ENCODE assay signal across 8 cellular contexts in genomic region chr3:72144773-72145505, GRCh38.
A peak's percentile ranks its signal among the peaks of the same experiment; 100 is the strongest.
DNase-seq lines count a peak whose midpoint lies in the region; ATAC-seq and TF ChIP-seq lines count a peak whose summit lies in the region.
"Had no signal": no experiment of that assay in that cellular context is flagged by ENCODE, and none has a peak within 500 bp of the region (broad histone marks: within the 10 kb centered on the region; RNA-seq: fewer than 3 reads in every experiment).

No MANE protein-coding gene starts in this region.

- no peak overlapping the region for H2AFZ ChIP-seq in smooth muscle cell (ENCODE audit: low read depth)

- H3K27me3 Mint-ChIP-seq in activated T-helper 2 cell treated with anti-CD3 and anti-CD28 coated beads, Interferon-gamma antibody, Interleukin-2, Interleukin-4, amounts not matched to agents 10 μg/mL and 5 μg/mL and 100 μg/mL, durations not matched to agents 14 hours and 24 hours and 36 hours (ENCODE audit: low read depth), result no peaks in the 10 kb centered on the region

- no peak for TF ChIP-seq CTCF in smooth muscle cell (IDR thresholded peaks at IDR 0.05; ENCODE audit: borderline replicate concordance, insufficient read depth, poor library complexity, severe bottlenecking)

- H3K4me2 ChIP-seq in smooth muscle cell, result peak overlapping the region; percentile 41

- H3K4me3 Mint-ChIP-seq in activated T-helper 2 cell treated with anti-CD3 and anti-CD28 coated beads, Interferon-gamma antibody, Interleukin-2, Interleukin-4, amounts not matched to agents 10 μg/mL and 5 μg/mL and 100 μg/mL, durations not matched to agents 14 hours and 24 hours and 36 hours (ENCODE audit: low read depth), result no peak overlapping the region

- peak overlapping the region; percentile 51 for H3K27ac ChIP-seq in smooth muscle cell (ENCODE audit: low read depth)
- H3K27ac ChIP-seq: neutrophil had no signal

- H3K4me3 ChIP-seq in smooth muscle cell, result no peak overlapping the region

- H4K20me1 ChIP-seq in smooth muscle cell (ENCODE audit: low read depth), result no peaks in the 10 kb centered on the region

- H3K4me1 Mint-ChIP-seq in activated T-helper 2 cell treated with anti-CD3 and anti-CD28 coated beads, Interferon-gamma antibody, Interleukin-2, Interleukin-4, amounts not matched to agents 10 μg/mL and 5 μg/mL and 100 μg/mL, durations not matched to agents 14 hours and 24 hours and 36 hours (ENCODE audit: low read depth), result peaks cover 17% of the 10 kb centered on the region

- no peaks in the 10 kb centered on the region for H3K36me3 Mint-ChIP-seq in activated T-helper 2 cell treated with anti-CD3 and anti-CD28 coated beads, Interferon-gamma antibody, Interleukin-2, Interleukin-4, amounts not matched to agents 10 μg/mL and 5 μg/mL and 100 μg/mL, durations not matched to agents 14 hours and 24 hours and 36 hours (ENCODE audit: low read depth)

- no peaks in the 10 kb centered on the region for H3K36me3 ChIP-seq in smooth muscle cell (ENCODE audit: low read depth)
- H3K36me3 ChIP-seq: neutrophil had no signal

- H3K9ac ChIP-seq in smooth muscle cell (ENCODE audit: low read depth), result no peak overlapping the region

- H3K4me1 ChIP-seq in smooth muscle cell (ENCODE audit: low read depth), result no peaks in the 10 kb centered on the region

- H3K79me2 ChIP-seq in smooth muscle cell (ENCODE audit: low read depth), result no peaks in the 10 kb centered on the region

- H3K27me3 ChIP-seq in smooth muscle cell (ENCODE audit: low read depth), result no peaks in the 10 kb centered on the region
- H3K27me3 ChIP-seq: neutrophil had no signal

- intact Hi-C loops in activated T-helper 2 cell treated with anti-CD3 and anti-CD28 coated beads, Interferon-gamma antibody, Interleukin-2, Interleukin-4, amounts not matched to agents 10 μg/mL and 5 μg/mL and 100 μg/mL, durations not matched to agents 14 hours and 24 hours and 36 hours (cut with micrococcal nuclease), result loop anchor here (5.0 to 10.0 kb wide), 2 partner anchors 32 to 120 kb away; no protein-coding TSS in a partner anchor

- peaks cover 11% of the 10 kb centered on the region for H3K9me3 Mint-ChIP-seq in activated T-helper 2 cell treated with anti-CD3 and anti-CD28 coated beads, Interferon-gamma antibody, Interleukin-2, Interleukin-4, amounts not matched to agents 10 μg/mL and 5 μg/mL and 100 μg/mL, durations not matched to agents 14 hours and 24 hours and 36 hours

- H3F3A ChIP-seq in smooth muscle cell (ENCODE audit: low read depth), result no peaks in the 10 kb centered on the region

- 37% methylated on average over 10 of the region's 10 CpGs for WGBS in smooth muscle cell (ENCODE audit: low lambda C conversion rate)

- ATAC-seq in GM19351 (IDR thresholded peaks at IDR 0.05; ENCODE audit: unreplicated experiment) (peak; percentile 73), HG03175 (IDR thresholded peaks at IDR 0.05; ENCODE audit: unreplicated experiment) (peak; percentile 57), HG03139 (IDR thresholded peaks at IDR 0.05; ENCODE audit: unreplicated experiment) (no peak)

- H3K9me3 ChIP-seq in smooth muscle cell (replicated peaks; ENCODE audit: low read depth), result no peaks in the 10 kb centered on the region
- H3K9me3 ChIP-seq: neutrophil had no signal

- no peak overlapping the region for H3K27ac Mint-ChIP-seq in activated T-helper 2 cell treated with anti-CD3 and anti-CD28 coated beads, Interferon-gamma antibody, Interleukin-2, Interleukin-4, amounts not matched to agents 10 μg/mL and 5 μg/mL and 100 μg/mL, durations not matched to agents 14 hours and 24 hours and 36 hours

- DNase-seq in activated T-helper 2 cell treated with anti-CD3 and anti-CD28 coated beads, Interferon-gamma antibody, Interleukin-2, Interleukin-4, amounts not matched to agents 10 μg/mL and 5 μg/mL and 100 μg/mL, durations not matched to agents 14 hours and 24 hours and 36 hours (ENCODE audit: low spot score), result peak; percentile 14
- DNase-seq in smooth muscle cell (lab: John Stamatoyannopoulos, UW; ENCODE audit: unreplicated experiment) (no peak), T-helper 9 cell (no peak), H4 (ENCODE audit: low spot score) (no peak)
